ENCODE assay signal across 16 cellular contexts in genomic region chr4:123585111-123585510, GRCh38.
A peak's percentile ranks its signal among the peaks of the same experiment; 100 is the strongest.
DNase-seq lines count a peak whose midpoint lies in the region; ATAC-seq and TF ChIP-seq lines count a peak whose summit lies in the region.
"Had no signal": no experiment of that assay in that cellular context is flagged by ENCODE, and none has a peak within 500 bp of the region (broad histone marks: within the 10 kb centered on the region; RNA-seq: fewer than 3 reads in every experiment).

No MANE protein-coding gene starts in this region.

- no TSS peak for BruUV-seq in Panc1 (replicated peaks; lab: Mats Ljungman, UMichigan)

- no peak for TF ChIP-seq POLR2A in Peyer's patch (IDR thresholded peaks at IDR 0.05)

- H3K9me3 Mint-ChIP-seq in neural progenitor cell: peaks cover 16% of the 10 kb centered on the region

- peak overlapping the region; percentile 13 for H3K4me2 ChIP-seq in neural progenitor cell

- no peaks in the 10 kb centered on the region for H4K20me1 ChIP-seq in neural progenitor cell (ENCODE audit: low read depth)

- H3K4me1 ChIP-seq in HUES48 (ENCODE audit: control insufficient read depth, insufficient read depth, low read length) (peaks cover 11% of the 10 kb centered on the region), Panc1 (ENCODE audit: control insufficient read depth, insufficient read depth, low read length) (peaks cover 20% of the 10 kb centered on the region), neural progenitor cell (peaks cover 6% of the 10 kb centered on the region), Peyer's patch (peaks cover 0 to 10% (median 0%) of the 10 kb centered on the region in 4 donors)
- H3K4me1 ChIP-seq: BE2C had no signal

- CTCF ChIA-PET in Panc1 (lab: Charles Lee): no interaction called here

- H3K27ac ChIP-seq in HUES48 (ENCODE audit: low read depth, low read length): peak overlapping the region; percentile 71
- H3K27ac ChIP-seq in Panc1 (ENCODE audit: low read length): peak overlapping the region; percentile 83
- no peak overlapping the region for H3K27ac ChIP-seq in neural progenitor cell
- H3K27ac ChIP-seq in Peyer's patch: no peak overlapping the region

- ATAC-seq in Panc1 (no peak), HG02678 (IDR thresholded peaks at IDR 0.05; ENCODE audit: unreplicated experiment) (no peak)
- ATAC-seq in activated CD4-positive, CD25-positive, alpha-beta regulatory T cell treated with anti-CD3 and anti-CD28 coated beads, Interleukin-2, amount 50 U/mL, for 24 hours: no peak
- ATAC-seq: K562 had no signal

- H3K9me3 ChIP-seq in HUES48 (ENCODE audit: control insufficient read depth, insufficient read depth, low read length) (peaks cover 4% of the 10 kb centered on the region; the same call in 1 of the 2 replicates), Panc1 (ENCODE audit: control insufficient read depth, insufficient read depth, low read depth, low read length) (peaks cover 22% of the 10 kb centered on the region; the same call in 1 of the 2 replicates), neural progenitor cell (ENCODE audit: low read depth) (no peaks in the 10 kb centered on the region), Peyer's patch (peaks cover 0 to 6% (median 0%) of the 10 kb centered on the region in 4 donors)

- no peak overlapping the region for H2AFZ ChIP-seq in neural progenitor cell (replicated peaks)

- POLR2A ChIA-PET in Panc1 (lab: Charles Lee): no interaction called here

- H3K27me3 ChIP-seq in HUES48 (ENCODE audit: control insufficient read depth, insufficient read depth, low read length) (no peaks in the 10 kb centered on the region), Panc1 (ENCODE audit: control insufficient read depth, insufficient read depth, low read length) (no peaks in the 10 kb centered on the region), neural progenitor cell (no peaks in the 10 kb centered on the region), Peyer's patch (no peaks in the 10 kb centered on the region)
- H3K27me3 ChIP-seq: BE2C had no signal

- H3K4me3 ChIP-seq in HUES48 (ENCODE audit: low read depth, low read length) (no peak overlapping the region), Panc1 (ENCODE audit: low read depth in 2 of 2, low read length in 2 of 2) (no peak overlapping the region), neural progenitor cell (no peak overlapping the region), Peyer's patch (no peak overlapping the region)
- H3K4me3 ChIP-seq: K562 had no signal

- H3K79me2 ChIP-seq in neural progenitor cell (ENCODE audit: low read depth): no peaks in the 10 kb centered on the region

- no peak overlapping the region for H3K9ac ChIP-seq in HUES48 (ENCODE audit: low read depth, low read length)
- no peak overlapping the region for H3K9ac ChIP-seq in neural progenitor cell

- DNase-seq in Panc1 (ENCODE audit: low read depth, low spot score): no peak
- peak; percentile 41 for DNase-seq in neural progenitor cell (ENCODE audit: low spot score)
- DNase-seq in Peyer's patch: no peak
- DNase-seq: ACHN; BE2C; C1 segment of cervical spinal cord; Caco-2; CD4-positive, CD25-positive, alpha-beta regulatory T cell; CD8-positive, alpha-beta memory T cell; GOT3; H7; IMR-90 had no signal

- H3K36me3 ChIP-seq in HUES48 (ENCODE audit: control insufficient read depth, insufficient read depth, low read length) (no peaks in the 10 kb centered on the region), Panc1 (ENCODE audit: control insufficient read depth, insufficient read depth, low read length) (no peaks in the 10 kb centered on the region), neural progenitor cell (no peaks in the 10 kb centered on the region), Peyer's patch (no peaks in the 10 kb centered on the region)
- H3K36me3 ChIP-seq: BE2C had no signal

- no peak for TF ChIP-seq CTCF in Panc1 (IDR thresholded peaks at IDR 0.05)
- TF ChIP-seq CTCF in neural progenitor cell (IDR thresholded peaks at IDR 0.05): no peak
- no peak for TF ChIP-seq CTCF in Peyer's patch (IDR thresholded peaks at IDR 0.05)

- H3K36me3 Mint-ChIP-seq in neural progenitor cell: peaks cover 13% of the 10 kb centered on the region
- H3K36me3 Mint-ChIP-seq: CD4-positive, CD25-positive, alpha-beta regulatory T cell had no signal

- no peak overlapping the region for H3K4me3 Mint-ChIP-seq in neural progenitor cell
- H3K4me3 Mint-ChIP-seq: CD4-positive, CD25-positive, alpha-beta regulatory T cell; CD8-positive, alpha-beta memory T cell had no signal

- in situ Hi-C loops in Panc1 (cut with HindIII; ENCODE audit: low pct_unique_long_range_greater_than_20kb, low sequenced_read_pairs): no loop called here

- H3K27me3 Mint-ChIP-seq in neural progenitor cell (ENCODE audit: insufficient read depth, low read depth): peaks cover 4% of the 10 kb centered on the region
- H3K27me3 Mint-ChIP-seq: CD4-positive, CD25-positive, alpha-beta regulatory T cell had no signal

- H3K27ac Mint-ChIP-seq in neural progenitor cell: no peak overlapping the region
- H3K27ac Mint-ChIP-seq: CD4-positive, CD25-positive, alpha-beta regulatory T cell; CD8-positive, alpha-beta memory T cell had no signal

- intact Hi-C loops in Panc1 (cut with micrococcal nuclease; ENCODE audit: unreplicated experiment): loop anchor here (10.0 kb wide), 2 partner anchors 180 to 530 kb away; no protein-coding TSS in a partner anchor

- peaks cover 15% of the 10 kb centered on the region for H3K4me1 Mint-ChIP-seq in neural progenitor cell
- H3K4me1 Mint-ChIP-seq: CD4-positive, CD25-positive, alpha-beta regulatory T cell; CD8-positive, alpha-beta memory T cell had no signal

- H3F3A ChIP-seq in neural progenitor cell (ENCODE audit: low read depth): no peaks in the 10 kb centered on the region

Comparison
In these comparisons a context has a peak if more than half of its experiments do, and no peak if none do; other contexts are left out.
1. H3K27ac ChIP-seq: peak in HUES48 (single experiment) and Panc1 (single experiment); none in neural progenitor cell (single experiment) and Peyer's patch (0 of 4).